Comparison of ENCODE assay signal across 15 cellular contexts in genomic region chr1:111633736-111634135, GRCh38.
"Had no signal": no experiment of that assay in that cellular context is flagged by ENCODE, and none has a peak within 500 bp of the region (broad histone marks: within the 10 kb centered on the region; RNA-seq: fewer than 3 reads in every experiment).

No MANE protein-coding gene starts in this region.

- H3K9me3 Mint-ChIP-seq: activated T-cell treated with anti-CD3 and anti-CD28 coated beads, Interleukin-2, amount 50 U/mL, for 72 hours; neural crest cell had no signal

- H3K9me3 ChIP-seq: adrenal gland, heart right ventricle, left ventricle myocardium inferior, thyroid gland, uterus had no signal

- H3K4me3 Mint-ChIP-seq: neural crest cell had no signal

- ATAC-seq: activated T-cell treated with anti-CD3 and anti-CD28 coated beads, Interleukin-2, amount 50 U/mL, for 72 hours; heart right ventricle had no signal

- H2AFZ ChIP-seq: parathyroid adenoma had no signal

- H3K9ac ChIP-seq: parathyroid adenoma had no signal

- H3K27ac ChIP-seq: adrenal gland, coronary artery, heart right ventricle, left ventricle myocardium inferior, parathyroid adenoma, thyroid gland, uterus had no signal

- H3K36me3 ChIP-seq: adrenal gland, left ventricle myocardium inferior, thyroid gland, uterus had no signal

- DNase-seq: activated CD4-positive, alpha-beta T cell treated with anti-CD3 and anti-CD28 coated beads, Interleukin-2, amount 50 U/mL, for 1 hour; activated T-cell treated with anti-CD3 and anti-CD28 coated beads, Interleukin-2, amount 50 U/mL, for 72 hours; adrenal gland; caudate nucleus; effector CD4-positive, alpha-beta T cell; foreskin melanocyte; heart right ventricle; kidney; left ventricle myocardium inferior; stimulated activated CD4-positive, alpha-beta T cell treated with anti-CD3 and anti-CD28 coated beads, Interleukin-4, amount 100 ng/mL, for 4 hours; thyroid gland; uterus had no signal

- H3K27me3 ChIP-seq: adrenal gland, heart right ventricle, thyroid gland, uterus had no signal

- H3K4me3 ChIP-seq: adrenal gland, coronary artery, heart right ventricle, left ventricle myocardium inferior, thyroid gland, uterus had no signal
